Comparison of ENCODE assay signal across 1 cellular context in the genomic region with DNA sequence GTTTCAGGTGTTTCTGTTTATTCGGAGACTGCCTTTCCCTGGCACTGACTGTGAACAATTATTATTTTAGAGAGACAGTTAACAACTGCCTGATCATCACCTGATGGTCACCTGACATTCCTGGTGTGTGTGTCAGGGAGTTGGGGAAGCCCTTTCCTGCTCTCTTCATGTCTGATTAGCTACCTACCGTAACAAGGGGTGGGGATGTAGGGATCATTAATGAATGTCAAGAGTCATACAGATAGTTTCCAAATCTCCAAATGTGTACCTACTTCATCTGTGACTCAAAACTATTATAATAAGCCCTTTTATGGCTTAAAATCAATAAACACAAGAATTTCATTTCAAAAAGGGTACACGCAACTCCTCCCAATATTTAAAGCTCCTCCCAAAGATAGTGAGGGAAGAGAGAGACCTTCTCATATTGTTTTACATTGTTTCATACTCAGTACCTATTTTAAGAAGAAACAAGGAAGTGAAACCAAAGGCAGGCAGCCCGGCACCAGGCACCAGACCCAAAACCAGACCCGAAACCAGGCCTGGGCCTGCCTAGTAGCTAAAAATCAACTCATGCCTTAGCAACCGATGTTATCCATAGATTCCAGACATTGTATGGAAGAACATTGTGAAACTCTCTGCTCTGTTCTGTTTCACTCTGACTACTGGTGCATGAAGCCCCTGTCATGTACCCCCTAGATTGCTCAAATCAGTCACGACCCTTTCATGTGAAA.
TF ChIP-seq lines count a peak whose summit lies in the region.

No MANE protein-coding gene starts in this region.

TF ChIP-seq in GM23338, 12 proteins besides CTCF, POLR2A, EP300 and RAD21 (continued from another document):
- TF ChIP-seq, protein P1, sequence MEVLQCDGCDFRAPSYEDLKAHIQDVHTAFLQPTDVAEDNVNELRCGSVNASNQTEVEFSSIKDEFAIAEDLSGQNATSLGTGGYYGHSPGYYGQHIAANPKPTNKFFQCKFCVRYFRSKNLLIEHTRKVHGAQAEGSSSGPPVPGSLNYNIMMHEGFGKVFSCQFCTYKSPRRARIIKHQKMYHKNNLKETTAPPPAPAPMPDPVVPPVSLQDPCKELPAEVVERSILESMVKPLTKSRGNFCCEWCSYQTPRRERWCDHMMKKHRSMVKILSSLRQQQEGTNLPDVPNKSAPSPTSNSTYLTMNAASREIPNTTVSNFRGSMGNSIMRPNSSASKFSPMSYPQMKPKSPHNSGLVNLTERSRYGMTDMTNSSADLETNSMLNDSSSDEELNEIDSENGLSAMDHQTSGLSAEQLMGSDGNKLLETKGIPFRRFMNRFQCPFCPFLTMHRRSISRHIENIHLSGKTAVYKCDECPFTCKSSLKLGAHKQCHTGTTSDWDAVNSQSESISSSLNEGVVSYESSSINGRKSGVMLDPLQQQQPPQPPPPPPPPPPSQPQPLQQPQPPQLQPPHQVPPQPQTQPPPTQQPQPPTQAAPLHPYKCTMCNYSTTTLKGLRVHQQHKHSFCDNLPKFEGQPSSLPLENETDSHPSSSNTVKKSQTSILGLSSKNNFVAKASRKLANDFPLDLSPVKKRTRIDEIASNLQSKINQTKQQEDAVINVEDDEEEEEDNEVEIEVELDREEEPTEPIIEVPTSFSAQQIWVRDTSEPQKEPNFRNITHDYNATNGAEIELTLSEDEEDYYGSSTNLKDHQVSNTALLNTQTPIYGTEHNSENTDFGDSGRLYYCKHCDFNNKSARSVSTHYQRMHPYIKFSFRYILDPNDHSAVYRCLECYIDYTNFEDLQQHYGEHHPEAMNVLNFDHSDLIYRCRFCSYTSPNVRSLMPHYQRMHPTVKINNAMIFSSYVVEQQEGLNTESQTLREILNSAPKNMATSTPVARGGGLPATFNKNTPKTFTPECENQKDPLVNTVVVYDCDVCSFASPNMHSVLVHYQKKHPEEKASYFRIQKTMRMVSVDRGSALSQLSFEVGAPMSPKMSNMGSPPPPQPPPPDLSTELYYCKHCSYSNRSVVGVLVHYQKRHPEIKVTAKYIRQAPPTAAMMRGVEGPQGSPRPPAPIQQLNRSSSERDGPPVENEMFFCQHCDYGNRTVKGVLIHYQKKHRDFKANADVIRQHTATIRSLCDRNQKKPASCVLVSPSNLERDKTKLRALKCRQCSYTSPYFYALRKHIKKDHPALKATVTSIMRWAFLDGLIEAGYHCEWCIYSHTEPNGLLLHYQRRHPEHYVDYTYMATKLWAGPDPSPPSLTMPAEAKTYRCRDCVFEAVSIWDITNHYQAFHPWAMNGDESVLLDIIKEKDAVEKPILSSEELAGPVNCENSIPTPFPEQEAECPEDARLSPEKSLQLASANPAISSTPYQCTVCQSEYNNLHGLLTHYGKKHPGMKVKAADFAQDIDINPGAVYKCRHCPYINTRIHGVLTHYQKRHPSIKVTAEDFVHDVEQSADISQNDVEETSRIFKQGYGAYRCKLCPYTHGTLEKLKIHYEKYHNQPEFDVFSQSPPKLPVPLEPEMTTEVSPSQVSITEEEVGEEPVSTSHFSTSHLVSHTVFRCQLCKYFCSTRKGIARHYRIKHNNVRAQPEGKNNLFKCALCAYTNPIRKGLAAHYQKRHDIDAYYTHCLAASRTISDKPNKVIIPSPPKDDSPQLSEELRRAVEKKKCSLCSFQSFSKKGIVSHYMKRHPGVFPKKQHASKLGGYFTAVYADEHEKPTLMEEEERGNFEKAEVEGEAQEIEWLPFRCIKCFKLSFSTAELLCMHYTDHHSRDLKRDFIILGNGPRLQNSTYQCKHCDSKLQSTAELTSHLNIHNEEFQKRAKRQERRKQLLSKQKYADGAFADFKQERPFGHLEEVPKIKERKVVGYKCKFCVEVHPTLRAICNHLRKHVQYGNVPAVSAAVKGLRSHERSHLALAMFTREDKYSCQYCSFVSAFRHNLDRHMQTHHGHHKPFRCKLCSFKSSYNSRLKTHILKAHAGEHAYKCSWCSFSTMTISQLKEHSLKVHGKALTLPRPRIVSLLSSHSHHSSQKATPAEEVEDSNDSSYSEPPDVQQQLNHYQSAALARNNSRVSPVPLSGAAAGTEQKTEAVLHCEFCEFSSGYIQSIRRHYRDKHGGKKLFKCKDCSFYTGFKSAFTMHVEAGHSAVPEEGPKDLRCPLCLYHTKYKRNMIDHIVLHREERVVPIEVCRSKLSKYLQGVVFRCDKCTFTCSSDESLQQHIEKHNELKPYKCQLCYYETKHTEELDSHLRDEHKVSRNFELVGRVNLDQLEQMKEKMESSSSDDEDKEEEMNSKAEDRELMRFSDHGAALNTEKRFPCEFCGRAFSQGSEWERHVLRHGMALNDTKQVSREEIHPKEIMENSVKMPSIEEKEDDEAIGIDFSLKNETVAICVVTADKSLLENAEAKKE (CRISPR knock-in tag; IDR thresholded peaks at IDR 0.05) = no peak
- no peak for TF ChIP-seq CREB1 (CRISPR knock-in tag; IDR thresholded peaks at IDR 0.05; ENCODE audit: low read depth)
- no peak for TF ChIP-seq POLR2AphosphoS5 (IDR thresholded peaks at IDR 0.05; ENCODE audit: low read depth)
